ENCODE assay signal across 11 cellular contexts in the genomic region with DNA sequence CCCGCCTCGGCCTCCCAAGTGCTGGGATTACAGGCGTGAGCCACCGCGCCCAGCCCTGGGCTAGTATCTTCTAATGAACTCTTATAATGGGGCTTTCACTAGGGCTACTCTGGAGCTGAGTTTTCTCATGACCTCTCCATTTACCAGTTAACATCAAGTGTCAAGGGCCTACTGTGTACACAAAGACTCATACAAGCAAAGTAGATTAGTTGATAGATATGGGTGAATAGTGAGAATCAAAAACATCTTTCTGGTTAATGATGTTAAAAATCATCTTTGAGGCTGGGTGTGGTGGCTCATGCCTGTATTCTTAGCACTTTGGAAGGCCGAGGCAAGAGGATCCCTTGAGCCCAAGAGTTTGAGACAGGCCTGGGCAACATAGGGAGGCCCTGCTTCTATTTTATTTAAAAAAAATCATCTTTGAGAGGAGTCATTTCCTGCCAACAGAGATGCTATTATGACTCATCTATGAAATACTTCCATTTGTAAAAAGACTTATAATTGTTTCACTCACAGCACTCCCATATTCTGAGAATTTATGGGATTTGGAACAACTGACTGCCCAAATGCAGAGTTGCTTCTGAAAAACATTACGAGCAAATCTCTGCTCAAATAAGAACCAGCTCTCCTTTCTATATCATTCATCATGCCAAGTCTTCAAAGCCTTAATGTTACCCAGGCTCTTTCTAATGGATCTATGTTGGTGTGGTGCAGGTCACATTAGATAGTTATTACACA. TPM values are rescaled to one million over a fixed set of nuclear protein-coding genes. Genes with fewer than 3 reads are reported as not detected.
DNase-seq lines count a peak whose midpoint lies in the region; ATAC-seq, FAIRE-seq and TF ChIP-seq lines count a peak whose summit lies in the region.
"Had no signal": no experiment of that assay in that cellular context is flagged by ENCODE, and none has a peak within 500 bp of the region (broad histone marks: within the 10 kb centered on the region; RNA-seq: fewer than 3 reads in every experiment).

No MANE protein-coding gene starts in this region.

- H4K20me1 ChIP-seq in mammary epithelial cell (ENCODE audit: insufficient read depth, low read length), result no peaks in the 10 kb centered on the region

- H2AFZ ChIP-seq in mammary epithelial cell (ENCODE audit: low read depth, low read length) (peak overlapping the region; percentile 82), mesenchymal stem cell (ENCODE audit: low read depth, low read length) (no peak overlapping the region)

- no peak overlapping the region for H3K4ac ChIP-seq in mesenchymal stem cell (ENCODE audit: low read depth in 1 of 2, low read length in 2 of 2)

- intact Hi-C loops in mammary epithelial cell (cut with micrococcal nuclease), result no loop called here

- no peaks in the 10 kb centered on the region for H3K79me2 ChIP-seq in mammary epithelial cell (ENCODE audit: insufficient read depth, low read length)

- H3K9me3 ChIP-seq in mammary epithelial cell (replicated peaks; ENCODE audit: insufficient read depth, low read length) (no peaks in the 10 kb centered on the region), mesenchymal stem cell (ENCODE audit: control insufficient read depth, low read length) (no peaks in the 10 kb centered on the region)

- WGBS in mammary epithelial cell (ENCODE audit: low coverage, missing lambda C conversion rate), result 66% methylated on average over 6 of the region's 7 CpGs
- WGBS in mesenchymal stem cell, result 58% methylated on average over 4 of the region's 7 CpGs

- no peak overlapping the region for H2BK120ac ChIP-seq in mesenchymal stem cell (ENCODE audit: low read depth, low read length)

- DNase-seq in AG10803 (ENCODE audit: low read depth), result peak; percentile 92
- peak; percentile 65 for DNase-seq in HTR-8/SVneo (ENCODE audit: insufficient read length, low spot score)
- peak; percentile 75 for DNase-seq in mammary epithelial cell
- DNase-seq in mesenchymal stem cell, result peak; percentile 78
- no peak for DNase-seq in retina
- DNase-seq in NCI-H2107 treated with DMSO at 0.1 percent for 48 hours (lab: John Stamatoyannopoulos, UW; ENCODE audit: unreplicated experiment), result no peak
- DNase-seq: effector memory CD8-positive, alpha-beta T cell; NCI-H2029 treated with DMSO at 0.1 percent for 48 hours had no signal

- no peak overlapping the region for H3K18ac ChIP-seq in mesenchymal stem cell (ENCODE audit: low read depth in 1 of 2, low read length in 2 of 2)

- dilution Hi-C loops in mammary epithelial cell (cut with HindIII; ENCODE audit: low sequenced_read_pairs), result no loop called here

- H3K9ac ChIP-seq in mammary epithelial cell (ENCODE audit: insufficient read depth, low read length) (no peak overlapping the region), mesenchymal stem cell (ENCODE audit: low read length) (peak overlapping the region; percentile 70)

- H3K36me3 ChIP-seq in mammary epithelial cell (ENCODE audit: insufficient read depth, low read length) (no peaks in the 10 kb centered on the region), mesenchymal stem cell (ENCODE audit: control insufficient read depth in 1 of 2, insufficient read depth in 2 of 2, low read depth in 1 of 2, low read length in 2 of 2) (no peaks in the 10 kb centered on the region)

- no peak overlapping the region for H2BK12ac ChIP-seq in mesenchymal stem cell (ENCODE audit: low read length in 2 of 2)

- H3K4me2 ChIP-seq in mammary epithelial cell (ENCODE audit: insufficient read depth, low read depth, low read length), result peak overlapping the region; percentile 52
- no peak overlapping the region for H3K4me2 ChIP-seq in mesenchymal stem cell (ENCODE audit: low read length, poor library complexity, severe bottlenecking)

- H4K91ac ChIP-seq in mesenchymal stem cell (ENCODE audit: low read length), result no peak overlapping the region

- ATAC-seq in HG02610 (IDR thresholded peaks at IDR 0.05; ENCODE audit: unreplicated experiment), result no peak
- ATAC-seq in HG03460 (IDR thresholded peaks at IDR 0.05; ENCODE audit: unreplicated experiment), result no peak
- ATAC-seq: effector memory CD8-positive, alpha-beta T cell had no signal

- H3K27ac ChIP-seq in mammary epithelial cell (ENCODE audit: insufficient read depth, low read depth, low read length) (peak overlapping the region; percentile 79), mesenchymal stem cell (ENCODE audit: low read length, poor library complexity, severe bottlenecking) (peak overlapping the region; percentile 39)

- no peak overlapping the region for H3K23ac ChIP-seq in mesenchymal stem cell (ENCODE audit: low read length in 2 of 2)

- H3K4me3 ChIP-seq in AG10803 (ENCODE audit: low read length) (no peak overlapping the region), mammary epithelial cell (replicated peaks in 1 of 3; ENCODE audit: insufficient read depth in 1 of 3, low read depth in 2 of 3, low read length in 3 of 3) (no peak overlapping the region), mesenchymal stem cell (ENCODE audit: insufficient read depth in 1 of 2, low read depth in 1 of 2, low read length in 2 of 2) (peak overlapping the region in 1 of 2 experiments; percentile 22)

- H2BK15ac ChIP-seq in mesenchymal stem cell (ENCODE audit: low read depth, poor library complexity, severe bottlenecking), result no peak overlapping the region

- H3K79me1 ChIP-seq in mesenchymal stem cell (replicated peaks; ENCODE audit: low read length, poor library complexity, severe bottlenecking), result no peaks in the 10 kb centered on the region

- H3K14ac ChIP-seq in mesenchymal stem cell (ENCODE audit: low read length in 2 of 2), result no peak overlapping the region

- TF ChIP-seq CTCF in AG10803 (conservative IDR thresholded peaks at IDR 0.05; ENCODE audit: low read length) (no peak), mammary epithelial cell (conservative IDR thresholded peaks at IDR 0.05 in 1 of 2, IDR thresholded peaks at IDR 0.05 in 1 of 2; ENCODE audit: extremely low read depth in 1 of 2, insufficient read depth in 1 of 2, low read depth in 1 of 2, low read length in 2 of 2) (no peak)

- TSS peak; percentile 69 for BruUV-seq in mammary epithelial cell (replicated peaks; lab: Mats Ljungman, UMichigan)

- in situ Hi-C loops in mammary epithelial cell (cut with MboI; ENCODE audit: low sequenced_read_pairs in 2 of 2), result no loop called here

- H4K8ac ChIP-seq in mesenchymal stem cell (ENCODE audit: low read length), result no peak overlapping the region

- no peaks in the 10 kb centered on the region for H3K27me3 ChIP-seq in mammary epithelial cell (ENCODE audit: insufficient read depth, low read length)
- no peaks in the 10 kb centered on the region for H3K27me3 ChIP-seq in mesenchymal stem cell (ENCODE audit: control insufficient read depth in 1 of 2, insufficient read depth in 1 of 2, low read length in 2 of 2)

- CTCF ChIA-PET in mammary epithelial cell (lab: Charles Lee; ENCODE audit: low non-redundant PET), result no interaction called here

- H2BK5ac ChIP-seq in mesenchymal stem cell (ENCODE audit: low read depth, low read length, poor library complexity, severe bottlenecking), result no peak overlapping the region

- no peak overlapping the region for H2AK5ac ChIP-seq in mesenchymal stem cell (ENCODE audit: low read length, severe bottlenecking)

- H3K4me1 ChIP-seq in mammary epithelial cell (ENCODE audit: insufficient read depth, low read length) (peaks cover 16% of the 10 kb centered on the region), mesenchymal stem cell (ENCODE audit: control insufficient read depth, insufficient read depth, low read depth, low read length) (no peaks in the 10 kb centered on the region)

- FAIRE-seq in HTR-8/SVneo (lab: Jason Lieb, UNC), result no peak
- FAIRE-seq: G401.6 had no signal

RNA-seq across cellular contexts. Expression of a gene that starts 57.0 kb away (rescaled TPM):
- total RNA-seq in mammary epithelial cell, result not detected
- polyA plus RNA-seq in mammary epithelial cell, result not detected
- not detected for polyA minus RNA-seq in mammary epithelial cell
- polyA plus RNA-seq in mesenchymal stem cell (2013, experiment 1 of 2), result not detected
- not detected for polyA plus RNA-seq in mesenchymal stem cell (2013, experiment 2 of 2)

Comparison
In these comparisons a context has a peak if more than half of its experiments do, and no peak if none do; other contexts are left out.
1. DNase-seq: peak in AG10803 (single experiment), HTR-8/SVneo (single experiment), mammary epithelial cell (single experiment) and mesenchymal stem cell (single experiment); none in retina (single experiment) and NCI-H2107 treated with DMSO at 0.1 percent for 48 hours (single experiment).